In genomic region chr7:107920048-107920772, GRCh38 we compare ENCODE assay signal across 12 cellular contexts. TPM values are rescaled to one million over a fixed set of nuclear protein-coding genes. Genes with fewer than 3 reads are reported as not detected.
A peak's percentile ranks its signal among the peaks of the same experiment; 100 is the strongest.
DNase-seq lines count a peak whose midpoint lies in the region; ATAC-seq, FAIRE-seq and TF ChIP-seq lines count a peak whose summit lies in the region.
"Had no signal": no experiment of that assay in that cellular context is flagged by ENCODE, and none has a peak within 500 bp of the region (broad histone marks: within the 10 kb centered on the region; RNA-seq: fewer than 3 reads in every experiment).

No MANE protein-coding gene starts in this region.

- WGBS in GM12878 (ENCODE audit: insufficient coverage, insufficient replicate concordance, low lambda C conversion rate, missing lambda C conversion rate), result 8% methylated on average over 1 of the region's 1 CpG

- H3K9me3 ChIP-seq in DND-41 (ENCODE audit: insufficient read depth, low read length, severe bottlenecking), result no peaks in the 10 kb centered on the region
- H3K9me3 ChIP-seq in Loucy (ENCODE audit: insufficient read depth, low read depth, low read length), result no peaks in the 10 kb centered on the region
- H3K9me3 ChIP-seq in GM12878 (replicated peaks; ENCODE audit: control insufficient read depth, insufficient read depth, low read length), result no peaks in the 10 kb centered on the region; the same call in 2 of the 3 replicates
- no peaks in the 10 kb centered on the region for H3K9me3 ChIP-seq in colonic mucosa
- H3K9me3 ChIP-seq: SJSA1 had no signal

- H3K27ac ChIP-seq in DND-41 (ENCODE audit: low read length), result no peak overlapping the region
- H3K27ac ChIP-seq in GM12878 (ENCODE audit: control insufficient read depth, insufficient read depth), result no peak overlapping the region
- no peak overlapping the region for H3K27ac ChIP-seq in colonic mucosa
- H3K27ac ChIP-seq: SJSA1 had no signal

- no peak for TF ChIP-seq CTCF in DND-41 (IDR thresholded peaks at IDR 0.05; ENCODE audit: borderline replicate concordance, extremely low read depth, low read length, poor library complexity, severe bottlenecking)
- TF ChIP-seq CTCF in Loucy (conservative IDR thresholded peaks at IDR 0.05; ENCODE audit: low read length), result no peak
- no peak for TF ChIP-seq CTCF in GM12878 (IDR thresholded peaks at IDR 0.05 in 2 of 3, conservative IDR thresholded peaks at IDR 0.05 in 1 of 3; ENCODE audit: control insufficient read depth in 2 of 3, extremely low read depth in 1 of 3, insufficient read depth in 1 of 3, low read depth in 3 of 3, low read length in 3 of 3)
- no peak for TF ChIP-seq CTCF in nephron progenitor cell (IDR thresholded peaks at IDR 0.05)
- no peak for TF ChIP-seq CTCF in colonic mucosa (IDR thresholded peaks at IDR 0.05)

- DNase-seq in DND-41 (no peak), GM12878 (ENCODE audit: low read depth, low spot score) (no peak), nephron progenitor cell (no peak), GM19240 (ENCODE audit: insufficient read length, low spot score) (no peak), head of caudate nucleus (no peak), colonic mucosa (no peak)
- DNase-seq: activated CD4-positive, alpha-beta T cell treated with anti-CD3 and anti-CD28 coated beads, Interleukin-2, amount 10 ng/mL, durations not matched to agents 7 days and 5 days; DMS153; naive thymus-derived CD4-positive, alpha-beta T cell; NCI-H2227 treated with DMSO at 0.1 percent for 48 hours had no signal

- no peaks in the 10 kb centered on the region for H3K9me2 ChIP-seq in Loucy (replicated peaks; ENCODE audit: low read depth, low read length)

- H3K27me3 Mint-ChIP-seq in nephron progenitor cell (ENCODE audit: low read depth, poor library complexity), result no peaks in the 10 kb centered on the region
- H3K27me3 Mint-ChIP-seq: activated CD4-positive, alpha-beta T cell treated with anti-CD3 and anti-CD28 coated beads, Interleukin-2, amount 10 ng/mL, durations not matched to agents 7 days and 5 days; naive thymus-derived CD4-positive, alpha-beta T cell had no signal

- H4K20me1 ChIP-seq in DND-41 (ENCODE audit: insufficient read depth, low read length) (no peaks in the 10 kb centered on the region), Loucy (ENCODE audit: insufficient read depth, low read length, poor library complexity, severe bottlenecking) (peaks cover 2% of the 10 kb centered on the region), GM12878 (ENCODE audit: control insufficient read depth, insufficient read depth) (no peaks in the 10 kb centered on the region)

- in situ Hi-C loops in GM12878 (cut with MboI), result no loop called here

- H3K4me1 ChIP-seq in DND-41 (ENCODE audit: insufficient read depth, low read length) (peaks cover 21% of the 10 kb centered on the region), Loucy (ENCODE audit: insufficient read depth, low read length, poor library complexity, severe bottlenecking) (peaks cover 25% of the 10 kb centered on the region), GM12878 (ENCODE audit: control insufficient read depth, insufficient read depth, low read length) (peaks cover 26% of the 10 kb centered on the region), colonic mucosa (peaks cover 6% of the 10 kb centered on the region)

- H3K4me3 Mint-ChIP-seq in nephron progenitor cell, result peak overlapping the region; percentile 28
- H3K4me3 Mint-ChIP-seq: activated CD4-positive, alpha-beta T cell treated with anti-CD3 and anti-CD28 coated beads, Interleukin-2, amount 10 ng/mL, durations not matched to agents 7 days and 5 days; naive thymus-derived CD4-positive, alpha-beta T cell had no signal

- H3K27me3 ChIP-seq in DND-41 (ENCODE audit: insufficient read depth, low read length, poor library complexity) (no peaks in the 10 kb centered on the region), Loucy (ENCODE audit: insufficient read depth, low read length, poor library complexity, severe bottlenecking) (no peaks in the 10 kb centered on the region), GM12878 (replicated peaks in 1 of 2; ENCODE audit: control insufficient read depth in 2 of 2, insufficient read depth in 2 of 2, low read length in 1 of 2) (no peaks in the 10 kb centered on the region), colonic mucosa (no peaks in the 10 kb centered on the region)
- H3K27me3 ChIP-seq: SJSA1 had no signal

- H3K79me2 ChIP-seq in DND-41 (ENCODE audit: insufficient read depth, low read length), result no peaks in the 10 kb centered on the region
- no peaks in the 10 kb centered on the region for H3K79me2 ChIP-seq in Loucy (ENCODE audit: insufficient read depth, low read length)
- H3K79me2 ChIP-seq in GM12878 (ENCODE audit: control insufficient read depth, insufficient read depth, low read length), result no peaks in the 10 kb centered on the region

- H3F3A ChIP-seq in Loucy (ENCODE audit: low read depth), result peaks cover 3% of the 10 kb centered on the region; the same call in 1 of the 2 replicates

- intact Hi-C loops in GM12878 (cut with micrococcal nuclease; ENCODE audit: unreplicated experiment) (no loop called here), head of caudate nucleus (cut with DNase I) (no loop called here), colonic mucosa (cut with DNase I) (no loop called here)

- no peak overlapping the region for H2AFZ ChIP-seq in DND-41 (ENCODE audit: low read depth, low read length)
- no peak overlapping the region for H2AFZ ChIP-seq in Loucy (ENCODE audit: low read length)
- H2AFZ ChIP-seq in GM12878 (ENCODE audit: control insufficient read depth, low read depth, low read length), result no peak overlapping the region

- H3K36me3 ChIP-seq in DND-41 (ENCODE audit: insufficient read depth, low read length) (peaks cover 73% of the 10 kb centered on the region), Loucy (ENCODE audit: insufficient read depth, low read length) (peaks cover 58% of the 10 kb centered on the region), GM12878 (ENCODE audit: control insufficient read depth in 2 of 2, insufficient read depth in 2 of 2, low read length in 1 of 2) (peaks cover 6 to 19% of the 10 kb centered on the region in 2 experiments), colonic mucosa (peaks cover 10% of the 10 kb centered on the region)

- RAD21 ChIA-PET in GM12878 (lab: Charles Lee; ENCODE audit: unreplicated experiment), result interaction anchor here (1.7 kb wide), 1 partner anchor 22 kb away, joined by 3 read pairs; no protein-coding TSS in a partner anchor

- no TSS peak for BruUV-seq in GM12878 (replicated peaks; lab: Mats Ljungman, UMichigan)

- no peak for TF ChIP-seq POLR2A in GM12878 (IDR thresholded peaks at IDR 0.05; ENCODE audit: low read depth, low read length)

- H3K36me3 Mint-ChIP-seq in nephron progenitor cell (ENCODE audit: low read depth), result peaks cover 89% of the 10 kb centered on the region

- no peak overlapping the region for H3K9ac ChIP-seq in DND-41 (ENCODE audit: low read depth, low read length)
- no peak overlapping the region for H3K9ac ChIP-seq in Loucy (ENCODE audit: low read depth, low read length, poor library complexity, severe bottlenecking)
- no peak overlapping the region for H3K9ac ChIP-seq in GM12878 (ENCODE audit: control insufficient read depth, insufficient read depth, low read length)
- H3K9ac ChIP-seq in colonic mucosa (ENCODE audit: low read depth in 2 of 2, low read length in 2 of 2), result no peak overlapping the region

- ATAC-seq in DND-41 (ENCODE audit: insufficient read depth, low read depth) (peak; percentile 27; the same call in 1 of the 3 replicates), GM12878 (no peak; the same call in 1 of the 3 replicates)
- ATAC-seq: naive thymus-derived CD4-positive, alpha-beta T cell had no signal

- H3K4me2 ChIP-seq in DND-41 (ENCODE audit: insufficient read depth, low read length), result no peak overlapping the region
- peak overlapping the region; percentile 38 for H3K4me2 ChIP-seq in Loucy (ENCODE audit: low read depth, low read length, poor library complexity, severe bottlenecking)
- H3K4me2 ChIP-seq in GM12878 (ENCODE audit: control insufficient read depth, insufficient read depth), result no peak overlapping the region

- H3K4me3 ChIP-seq in DND-41 (ENCODE audit: low read depth in 1 of 2, low read length in 2 of 2) (no peak overlapping the region), Loucy (ENCODE audit: low read length, poor library complexity, severe bottlenecking) (no peak overlapping the region), GM12878 (no peak overlapping the region), colonic mucosa (no peak overlapping the region)
- H3K4me3 ChIP-seq: SJSA1 had no signal

- TF ChIP-seq EP300 in GM12878 (IDR thresholded peaks at IDR 0.05; ENCODE audit: borderline replicate concordance in 1 of 2, control insufficient read depth in 1 of 2, low read depth in 2 of 2, low read length in 2 of 2), result no peak

- SMC1A ChIA-PET in GM12878 (lab: Charles Lee; ENCODE audit: uncharacterized antibody, unreplicated experiment), result interaction anchor here (1.5 kb wide), 2 partner anchors 10 kb away, joined by 5 to 7 read pairs; no protein-coding TSS in a partner anchor

- POLR2A ChIA-PET in GM12878 (lab: Charles Lee), result interaction anchor here (1.1 kb wide), 1 partner anchor 21 kb away, joined by 3 read pairs; no protein-coding TSS in a partner anchor

- no peak for TF ChIP-seq RAD21 in GM12878 (IDR thresholded peaks at IDR 0.05; ENCODE audit: insufficient read depth, low read depth, low read length)

- no peak for FAIRE-seq in GM12878 (lab: Jason Lieb, UNC)

- H3K4me1 Mint-ChIP-seq in nephron progenitor cell, result peaks cover 37% of the 10 kb centered on the region

- CTCF ChIA-PET in GM12878 (lab: Yijun Ruan, JAX), result interaction anchor here (0.7 to 1.1 kb wide), 2 partner anchors 9 to 226 kb away, joined by 3 to 4 read pairs; no protein-coding TSS in a partner anchor

- H3K9me3 Mint-ChIP-seq in nephron progenitor cell, result no peaks in the 10 kb centered on the region
- H3K9me3 Mint-ChIP-seq: activated CD4-positive, alpha-beta T cell treated with anti-CD3 and anti-CD28 coated beads, Interleukin-2, amount 10 ng/mL, durations not matched to agents 7 days and 5 days had no signal

- H3K27ac Mint-ChIP-seq in nephron progenitor cell, result peak overlapping the region; percentile 99
- H3K27ac Mint-ChIP-seq: activated CD4-positive, alpha-beta T cell treated with anti-CD3 and anti-CD28 coated beads, Interleukin-2, amount 10 ng/mL, durations not matched to agents 7 days and 5 days had no signal

RNA-seq across cellular contexts. Expression of gene DLD, which starts 29.2 kb away (rescaled TPM):
- 165 and 179 TPM in 2 replicates for total RNA-seq in GM12878 (2013; cell fraction: nucleolus; rRNA removed)
- total RNA-seq in GM12878 (2014; rRNA removed) (62.7 and 78.9 TPM in 2 replicates), GM12878 (2014; rRNA removed; fragmentation: Illumina TruSeq; extraction: Trizol) (80.6 and 82.9 TPM in 2 replicates), GM12878 (2021) (94.2 and 97.6 TPM in 2 replicates), colonic mucosa (100 to 1,000 TPM; 119 to 183 TPM)
- 52.1 TPM for polyA plus RNA-seq in GM12878 (2011; ENCODE audit: low read depth)
- polyA plus RNA-seq in GM12878 (2011; rRNA removed) (175 and 282 TPM in 2 replicates), GM12878 (2014; fragmentation: Illumina TruSeq; extraction: Trizol) (314 and 369 TPM in 2 replicates), GM12878 (2014; fragmentation: Nextera tagmentation; extraction: Ambion mirVana) (100 to 1,000 TPM; 147 to 215 TPM), GM12878 (2014; rRNA removed) (109 and 133 TPM in 2 replicates), GM12878 (2016; fragmentation: Nextera tagmentation; extraction: Ambion mirVana) (100 to 1,000 TPM; 192 to 196 TPM)
- polyA plus RNA-seq in GM12878 (2011; cell fraction: cytosol; rRNA removed), result 107 and 180 TPM in 2 replicates
- 113 and 159 TPM in 2 replicates for polyA plus RNA-seq in GM12878 (2011; cell fraction: nucleus; rRNA removed)
- polyA plus RNA-seq in GM12878 (2012), result 74.2 and 108 TPM in 2 replicates
- polyA minus RNA-seq in GM12878 (2011; rRNA and poly(A)+ RNA removed), result 156 and 216 TPM in 2 replicates
- polyA minus RNA-seq in GM12878 (2011; cell fraction: cytosol; rRNA and poly(A)+ RNA removed), result 25.8 and 41.4 TPM in 2 replicates
- polyA minus RNA-seq in GM12878 (2011; cell fraction: nucleus; rRNA and poly(A)+ RNA removed), result 31.9 and 55.5 TPM in 2 replicates
